In genomic region chr2:68196120-68196716, GRCh38 we compare ENCODE assay signal across 8 cellular contexts. TPM values are rescaled to one million over a fixed set of nuclear protein-coding genes. Genes with fewer than 3 reads are reported as not detected.
A peak's percentile ranks its signal among the peaks of the same experiment; 100 is the strongest.
DNase-seq lines count a peak whose midpoint lies in the region; ATAC-seq, FAIRE-seq and TF ChIP-seq lines count a peak whose summit lies in the region.

No MANE protein-coding gene starts in this region.

- H3K4me1 ChIP-seq in astrocyte (ENCODE audit: insufficient read depth, low read length) (peaks cover 15% of the 10 kb centered on the region), keratinocyte (ENCODE audit: control insufficient read depth, extremely low read depth, insufficient read depth, low read length) (peaks cover 22% of the 10 kb centered on the region), thoracic aorta (ENCODE audit: control insufficient read depth in 1 of 2, low read depth in 2 of 2) (peaks cover 37 to 43% of the 10 kb centered on the region in 2 donors), aorta (ENCODE audit: control insufficient read depth in 1 of 2, insufficient read depth in 2 of 2, low read length in 2 of 2) (peaks cover 0 to 9% of the 10 kb centered on the region in 2 donors)

- no peak overlapping the region for H3K27ac ChIP-seq in astrocyte (ENCODE audit: low read depth, low read length)
- H3K27ac ChIP-seq in keratinocyte (ENCODE audit: control insufficient read depth, insufficient read depth, low read length), result peak overlapping the region; percentile 23
- no peak overlapping the region for H3K27ac ChIP-seq in thoracic aorta
- no peak overlapping the region for H3K27ac ChIP-seq in aorta (ENCODE audit: low read depth in 1 of 2, low read length in 2 of 2)

- dilution Hi-C loops in keratinocyte (cut with MboI; ENCODE audit: extremely low pct_ligation_motif_present, low sequenced_read_pairs), result no loop called here

- no peaks in the 10 kb centered on the region for H3K9me1 ChIP-seq in keratinocyte (ENCODE audit: control insufficient read depth, extremely low read depth, insufficient read depth, low read length)

- H3K9ac ChIP-seq in astrocyte (ENCODE audit: low read length) (no peak overlapping the region), keratinocyte (ENCODE audit: control insufficient read depth, extremely low read depth, insufficient read depth, low read length) (no peak overlapping the region)

- DNase-seq in SIG-M5 treated with dmso at 0.1 percent for 504 hours (lab: John Stamatoyannopoulos, UW; ENCODE audit: unreplicated experiment) (peak; percentile 54), SIG-M5 (lab: John Stamatoyannopoulos, UW) (no peak), NCI-H460 (ENCODE audit: extremely low read depth, low read depth) (peak; percentile 40), astrocyte (ENCODE audit: low read depth) (peak; percentile 20), keratinocyte (ENCODE audit: low read depth, low spot score) (no peak), thoracic aorta (ENCODE audit: low spot score) (no peak), aorta (no peak)

- H3K4me3 Mint-ChIP-seq in astrocyte (ENCODE audit: unreplicated experiment), result no peak overlapping the region

- H3K27me3 Mint-ChIP-seq in astrocyte (ENCODE audit: low read depth, unreplicated experiment), result no peaks in the 10 kb centered on the region

- FAIRE-seq in astrocyte (lab: Jason Lieb, UNC), result no peak
- FAIRE-seq in keratinocyte (lab: Jason Lieb, UNC), result no peak

- H2AFZ ChIP-seq in astrocyte (ENCODE audit: low read depth, low read length) (no peak overlapping the region), keratinocyte (ENCODE audit: control insufficient read depth, low read length) (no peak overlapping the region)

- H3K36me3 Mint-ChIP-seq in astrocyte (ENCODE audit: low read depth, unreplicated experiment), result no peaks in the 10 kb centered on the region

- TF ChIP-seq CTCF in astrocyte (IDR thresholded peaks at IDR 0.05; ENCODE audit: insufficient read depth, low read depth, low read length), result peak; percentile 71
- TF ChIP-seq CTCF in keratinocyte (optimal IDR thresholded peaks at IDR 0.05 in 1 of 3, IDR thresholded peaks at IDR 0.05 in 1 of 3, conservative IDR thresholded peaks at IDR 0.05 in 1 of 3; ENCODE audit: extremely low read depth in 1 of 3, insufficient read depth in 2 of 3, low read length in 3 of 3), result peak in 2 of 3 experiments; percentile 34 to 56
- peak; percentile 76 for TF ChIP-seq CTCF in thoracic aorta (IDR thresholded peaks at IDR 0.05)

- WGBS in aorta, 2 donors, result 36 to 68% methylated on average over 4 of the region's 4 CpGs

- H3K4me2 ChIP-seq in astrocyte (ENCODE audit: low read length) (no peak overlapping the region), keratinocyte (ENCODE audit: control insufficient read depth, extremely low read depth, insufficient read depth, low read depth, low read length) (no peak overlapping the region)

- H3K79me2 ChIP-seq in astrocyte (ENCODE audit: insufficient read depth, low read length) (peaks cover 97% of the 10 kb centered on the region), keratinocyte (ENCODE audit: control insufficient read depth, insufficient read depth, low read length) (peaks cover 80% of the 10 kb centered on the region)

- H3K27me3 ChIP-seq in astrocyte (ENCODE audit: insufficient read depth, low read length), result no peaks in the 10 kb centered on the region
- no peaks in the 10 kb centered on the region for H3K27me3 ChIP-seq in keratinocyte (ENCODE audit: control insufficient read depth, extremely low read depth, insufficient read depth, low read length)
- no peaks in the 10 kb centered on the region for H3K27me3 ChIP-seq in thoracic aorta (replicated peaks; ENCODE audit: insufficient read depth)
- H3K27me3 ChIP-seq in aorta (ENCODE audit: control insufficient read depth in 1 of 2, insufficient read depth in 2 of 2, low read length in 1 of 2), result no peaks in the 10 kb centered on the region

- no peaks in the 10 kb centered on the region for H3K9me3 Mint-ChIP-seq in astrocyte (ENCODE audit: unreplicated experiment)

- intact Hi-C loops in aorta (cut with DNase I), result loop anchor here (5.0 to 10.0 kb wide), 3 partner anchors 56 to 239 kb away; partner anchors contain the start of gene PPP3R1 (in 2 of the 2)

- ATAC-seq in thoracic aorta (ENCODE audit: insufficient number of reproducible peaks, low FRiP score, low read depth) (no peak), aorta (ENCODE audit: low FRiP score) (no peak), GM18502 (IDR thresholded peaks at IDR 0.05; ENCODE audit: poor library complexity, unreplicated experiment) (no peak)

- no peak overlapping the region for H3K4me3 ChIP-seq in astrocyte (ENCODE audit: insufficient read depth, low read depth, low read length)
- H3K4me3 ChIP-seq in keratinocyte (ENCODE audit: control insufficient read depth in 2 of 3, extremely low read depth in 1 of 3, insufficient read depth in 2 of 3, low read depth in 1 of 3, low read length in 3 of 3), result no peak overlapping the region
- H3K4me3 ChIP-seq in thoracic aorta, result no peak overlapping the region
- H3K4me3 ChIP-seq in aorta (ENCODE audit: low read length in 2 of 2), result no peak overlapping the region

- peaks cover 20% of the 10 kb centered on the region for H3K4me1 Mint-ChIP-seq in astrocyte (ENCODE audit: low read depth, unreplicated experiment)

- H3K9me3 ChIP-seq in astrocyte (ENCODE audit: insufficient read depth, low read depth, low read length) (no peaks in the 10 kb centered on the region), keratinocyte (ENCODE audit: control insufficient read depth, low read depth, low read length) (no peaks in the 10 kb centered on the region), thoracic aorta (no peaks in the 10 kb centered on the region), aorta (ENCODE audit: control insufficient read depth, low read length) (no peaks in the 10 kb centered on the region)

- H3K27ac Mint-ChIP-seq in astrocyte (ENCODE audit: unreplicated experiment), result no peak overlapping the region

- H4K20me1 ChIP-seq in astrocyte (ENCODE audit: insufficient read depth, low read length) (peaks cover 75% of the 10 kb centered on the region), keratinocyte (ENCODE audit: control insufficient read depth, extremely low read depth, insufficient read depth, low read length) (no peaks in the 10 kb centered on the region)

- H3K36me3 ChIP-seq in astrocyte (ENCODE audit: insufficient read depth, low read length) (no peaks in the 10 kb centered on the region), keratinocyte (ENCODE audit: control insufficient read depth in 2 of 2, extremely low read depth in 1 of 2, insufficient read depth in 2 of 2, low read length in 2 of 2) (no peaks in the 10 kb centered on the region), thoracic aorta (no peaks in the 10 kb centered on the region), aorta (ENCODE audit: control insufficient read depth in 1 of 2, insufficient read depth in 2 of 2, low read length in 1 of 2) (no peaks in the 10 kb centered on the region)

RNA-seq across cellular contexts. Expression of gene PNO1, which starts 38.5 kb away (rescaled TPM):
- 59.2 and 61.6 TPM in 2 replicates for total RNA-seq in NCI-H460 (2014; rRNA removed; shearing (Covaris generic))
- 25.3 and 31.2 TPM in 2 replicates for polyA plus RNA-seq in NCI-H460 (2014; cell fraction: nucleus; rRNA removed)
- total RNA-seq in astrocyte, result 23.0 and 26.8 TPM in 2 replicates
- polyA plus RNA-seq in keratinocyte, result 16.2 to 22.5 TPM (median 18.8 TPM) in 3 replicates
- 36.7 TPM for polyA plus RNA-seq in keratinocyte (2011; ENCODE audit: low read depth)
- 15.8 and 22.6 TPM in 2 replicates for polyA plus RNA-seq in keratinocyte (2011; cell fraction: cytosol; rRNA removed)
- polyA plus RNA-seq in keratinocyte (2011; cell fraction: nucleus; rRNA removed), result 11.1 and 13.6 TPM in 2 replicates
- 19.1 and 21.6 TPM in 2 replicates for polyA plus RNA-seq in keratinocyte (2012; ENCODE audit: low replicate concordance)
- polyA minus RNA-seq in keratinocyte, result 2.7 to 7.1 TPM (median 3.4 TPM) in 3 replicates
- polyA minus RNA-seq in keratinocyte (2011; cell fraction: cytosol; rRNA and poly(A)+ RNA removed), result 5.6 TPM
- 3.2 and 3.5 TPM in 2 replicates for polyA minus RNA-seq in keratinocyte (2011; cell fraction: nucleus; rRNA and poly(A)+ RNA removed)
- 10 to 100 TPM in 1 of 2 donors, 1 to 10 TPM in 1; 8.3 to 27.7 TPM for total RNA-seq in thoracic aorta
- total RNA-seq in aorta, result 10 to 100 TPM; 10.5 to 12.2 TPM
- polyA plus RNA-seq in aorta, result 10 to 100 TPM in 1 of 2 donors, 1 to 10 TPM in 1; 6.6 to 11.6 TPM

RNA-seq across cellular contexts. Expression of gene PPP3R1, which starts 56.1 kb away (rescaled TPM):
- 39.3 and 45.2 TPM in 2 replicates for total RNA-seq in NCI-H460 (2014; rRNA removed; shearing (Covaris generic))
- 22.7 and 33.2 TPM in 2 replicates for polyA plus RNA-seq in NCI-H460 (2014; cell fraction: nucleus; rRNA removed)
- 78.1 and 80.6 TPM in 2 replicates for total RNA-seq in astrocyte
- polyA plus RNA-seq in keratinocyte, result 10.1 to 28.5 TPM (median 21.6 TPM) in 3 replicates
- 36.9 TPM for polyA plus RNA-seq in keratinocyte (2011; ENCODE audit: low read depth)
- polyA plus RNA-seq in keratinocyte (2011; cell fraction: cytosol; rRNA removed), result 14.2 and 29.6 TPM in 2 replicates
- 15.9 and 20.8 TPM in 2 replicates for polyA plus RNA-seq in keratinocyte (2011; cell fraction: nucleus; rRNA removed)
- polyA plus RNA-seq in keratinocyte (2012; ENCODE audit: low replicate concordance), result 29.9 and 37.5 TPM in 2 replicates
- 5.2 to 31.0 TPM (median 12.3 TPM) in 3 replicates for polyA minus RNA-seq in keratinocyte
- 22.6 TPM for polyA minus RNA-seq in keratinocyte (2011; cell fraction: cytosol; rRNA and poly(A)+ RNA removed)
- 13.1 and 22.5 TPM in 2 replicates for polyA minus RNA-seq in keratinocyte (2011; cell fraction: nucleus; rRNA and poly(A)+ RNA removed)
- total RNA-seq in thoracic aorta, result 10 to 100 TPM; 27.1 to 39.3 TPM
- 10 to 100 TPM; 50.4 to 51.0 TPM for total RNA-seq in aorta
- polyA plus RNA-seq in aorta, result 10 to 100 TPM; 16.6 to 22.5 TPM

Comparison
In these comparisons a context has a peak if more than half of its experiments do, and no peak if none do; other contexts are left out.
1. DNase-seq: peak in SIG-M5 treated with dmso at 0.1 percent for 504 hours (single experiment), NCI-H460 (single experiment) and astrocyte (single experiment); none in SIG-M5 (single experiment), keratinocyte (single experiment), thoracic aorta (single experiment) and aorta (0 of 2).
2. Peak in every context shown above with its lines, with median percentiles within 50 percentile points of each other: CTCF ChIP-seq.